ENCODE assay signal across 21 cellular contexts in genomic region chr15:92629276-92629974, GRCh38. TPM values are rescaled to one million over a fixed set of nuclear protein-coding genes. Genes with fewer than 3 reads are reported as not detected.
DNase-seq lines count a peak whose midpoint lies in the region; ATAC-seq, FAIRE-seq and TF ChIP-seq lines count a peak whose summit lies in the region.
"Had no signal": no experiment of that assay in that cellular context is flagged by ENCODE, and none has a peak within 500 bp of the region (broad histone marks: within the 10 kb centered on the region; RNA-seq: fewer than 3 reads in every experiment).

No MANE protein-coding gene starts in this region.

- WGBS in GM12878 (ENCODE audit: insufficient coverage, insufficient replicate concordance, low lambda C conversion rate, missing lambda C conversion rate) = 49% methylated on average over 11 of the region's 11 CpGs

- TF ChIP-seq EP300 in GM12878 (IDR thresholded peaks at IDR 0.05; ENCODE audit: borderline replicate concordance in 1 of 2, control insufficient read depth in 1 of 2, low read depth in 2 of 2, low read length in 2 of 2) = no peak

- peaks cover 2 to 17% of the 10 kb centered on the region in 2 experiments; a peak in 2 of 4 replicates for H3K36me3 ChIP-seq in GM12878 (ENCODE audit: control insufficient read depth in 2 of 2, insufficient read depth in 2 of 2, low read length in 1 of 2)
- H3K36me3 ChIP-seq: colonic mucosa, MG63, neutrophil, suprapubic skin, vagina had no signal

- H3K27me3 ChIP-seq in GM12878 (replicated peaks in 1 of 2; ENCODE audit: control insufficient read depth in 2 of 2, insufficient read depth in 2 of 2, low read length in 1 of 2) = no peaks in the 10 kb centered on the region
- H3K27me3 ChIP-seq: colonic mucosa, MG63, neutrophil, suprapubic skin, vagina had no signal

- H3K79me2 ChIP-seq in GM12878 (ENCODE audit: control insufficient read depth, insufficient read depth, low read length) = peaks cover 3% of the 10 kb centered on the region; the same call in 1 of the 2 replicates

- no peak overlapping the region for H3K4me3 ChIP-seq in GM12878
- H3K4me3 ChIP-seq: colonic mucosa, MG63, suprapubic skin, vagina had no signal

- peaks cover 31% of the 10 kb centered on the region for H3K4me1 ChIP-seq in GM12878 (ENCODE audit: control insufficient read depth, insufficient read depth, low read length)
- H3K4me1 ChIP-seq: colonic mucosa had no signal

- no peaks in the 10 kb centered on the region for H3K36me3 Mint-ChIP-seq in activated naive CD4-positive, alpha-beta T cell treated with anti-CD3 and anti-CD28 coated beads, Interleukin-2, amount 50 U/mL, for 24 hours
- H3K36me3 Mint-ChIP-seq in stimulated activated effector memory CD8-positive, alpha-beta T cell treated with anti-CD3 and anti-CD28 coated beads, Interleukin-12 subunit alpha, Interleukin-12 subunit beta, amount 100 ng/mL, for 72 hours = no peaks in the 10 kb centered on the region
- H3K36me3 Mint-ChIP-seq: CD4-positive, CD25-positive, alpha-beta regulatory T cell had no signal

- H4K20me1 ChIP-seq in GM12878 (ENCODE audit: control insufficient read depth, insufficient read depth) = no peaks in the 10 kb centered on the region

- ATAC-seq in HG02610 (IDR thresholded peaks at IDR 0.05; ENCODE audit: unreplicated experiment) = peak; percentile 25
- ATAC-seq in GM12878 = peak; percentile 16; the same call in 2 of the 3 replicates
- peak; percentile 27 for ATAC-seq in stimulated activated effector memory CD8-positive, alpha-beta T cell treated with anti-CD3 and anti-CD28 coated beads, Interleukin-12 subunit alpha, Interleukin-12 subunit beta, amount 100 ng/mL, for 72 hours
- ATAC-seq: effector memory CD8-positive, alpha-beta T cell had no signal

- TF ChIP-seq RAD21 in GM12878 (IDR thresholded peaks at IDR 0.05; ENCODE audit: insufficient read depth, low read depth, low read length) = no peak

- H3K27me3 Mint-ChIP-seq in activated naive CD4-positive, alpha-beta T cell treated with anti-CD3 and anti-CD28 coated beads, Interleukin-2, amount 50 U/mL, for 24 hours = no peaks in the 10 kb centered on the region
- H3K27me3 Mint-ChIP-seq: CD4-positive, CD25-positive, alpha-beta regulatory T cell had no signal

- no peak overlapping the region for H3K9ac ChIP-seq in GM12878 (ENCODE audit: control insufficient read depth, insufficient read depth, low read length)

- no peak for DNase-seq in activated naive CD4-positive, alpha-beta T cell treated with anti-CD3 and anti-CD28 coated beads, Interleukin-2, amount 50 U/mL, for 16 hours
- DNase-seq in GM12878 (ENCODE audit: low read depth, low spot score) = no peak
- DNase-seq in stimulated activated effector memory CD8-positive, alpha-beta T cell treated with anti-CD3 and anti-CD28 coated beads, Interleukin-12 subunit alpha, Interleukin-12 subunit beta, amount 100 ng/mL, for 72 hours (ENCODE audit: low spot score in 2 of 2) = no peak
- DNase-seq in NCI-H226 = no peak
- no peak for DNase-seq in Kasumi-1 (lab: John Stamatoyannopoulos, UW)
- DNase-seq: activated T-cell treated with anti-CD3 and anti-CD28 coated beads, Interleukin-2, amount 50 U/mL, for 48 hours; CD4-positive, CD25-positive, alpha-beta regulatory T cell; colonic mucosa; effector memory CD8-positive, alpha-beta T cell; H7; IMR-90; kidney glomerular epithelial cell; MG63; NCI-H1417 treated with DMSO at 0.1 percent for 48 hours; NCI-H510A had no signal

- H2AFZ ChIP-seq in GM12878 (ENCODE audit: control insufficient read depth, low read depth, low read length) = no peak overlapping the region

- no TSS peak for BruUV-seq in GM12878 (replicated peaks; lab: Mats Ljungman, UMichigan)

- H3K9me3 ChIP-seq in GM12878 (replicated peaks; ENCODE audit: control insufficient read depth, insufficient read depth, low read length) = peaks cover 14% of the 10 kb centered on the region; the same call in 2 of the 3 replicates
- H3K9me3 ChIP-seq: colonic mucosa, MG63, neutrophil, suprapubic skin, vagina had no signal

- no peak for TF ChIP-seq POLR2A in GM12878 (IDR thresholded peaks at IDR 0.05; ENCODE audit: low read depth, low read length)

- H3K27ac Mint-ChIP-seq in activated naive CD4-positive, alpha-beta T cell treated with anti-CD3 and anti-CD28 coated beads, Interleukin-2, amount 50 U/mL, for 24 hours = peak overlapping the region; percentile 14
- no peak overlapping the region for H3K27ac Mint-ChIP-seq in stimulated activated effector memory CD8-positive, alpha-beta T cell treated with anti-CD3 and anti-CD28 coated beads, Interleukin-12 subunit alpha, Interleukin-12 subunit beta, amount 100 ng/mL, for 72 hours
- H3K27ac Mint-ChIP-seq: CD4-positive, CD25-positive, alpha-beta regulatory T cell; effector memory CD8-positive, alpha-beta T cell; T-helper 1 cell treated with Interleukin-12 subunit alpha and Interleukin-12 subunit beta and Interleukin-4 antibody, amounts not matched to agents 30 μg/mL and 1 μg/mL, for 36 hours had no signal

- in situ Hi-C loops in GM12878 (cut with MboI) = no loop called here

- H3K4me3 Mint-ChIP-seq in activated naive CD4-positive, alpha-beta T cell treated with anti-CD3 and anti-CD28 coated beads, Interleukin-2, amount 50 U/mL, for 24 hours = no peak overlapping the region
- H3K4me3 Mint-ChIP-seq in stimulated activated effector memory CD8-positive, alpha-beta T cell treated with anti-CD3 and anti-CD28 coated beads, Interleukin-12 subunit alpha, Interleukin-12 subunit beta, amount 100 ng/mL, for 72 hours = no peak overlapping the region
- H3K4me3 Mint-ChIP-seq: CD4-positive, CD25-positive, alpha-beta regulatory T cell; effector memory CD8-positive, alpha-beta T cell; T-helper 1 cell treated with Interleukin-12 subunit alpha and Interleukin-12 subunit beta and Interleukin-4 antibody, amounts not matched to agents 30 μg/mL and 1 μg/mL, for 36 hours had no signal

- no peak overlapping the region for H3K4me2 ChIP-seq in GM12878 (ENCODE audit: control insufficient read depth, insufficient read depth)

- RAD21 ChIA-PET in GM12878 (lab: Charles Lee; ENCODE audit: unreplicated experiment) = interaction anchor here (1.1 kb wide), 1 partner anchor 35 kb away, joined by 3 read pairs; no protein-coding TSS in a partner anchor

- no peak overlapping the region; the same call in 1 of the 2 replicates for H3K27ac ChIP-seq in GM12878 (ENCODE audit: control insufficient read depth, insufficient read depth)
- H3K27ac ChIP-seq: colonic mucosa, neutrophil, suprapubic skin, vagina had no signal

- intact Hi-C loops in GM12878 (cut with micrococcal nuclease; ENCODE audit: unreplicated experiment) = no loop called here

- SMC1A ChIA-PET in GM12878 (lab: Charles Lee; ENCODE audit: uncharacterized antibody, unreplicated experiment) = interaction anchor here (0.6 to 1.6 kb wide), 6 partner anchors 17 to 85 kb away, joined by 3 to 5 read pairs (median 4); partner anchors contain the start of gene FAM174B

- H3K4me1 Mint-ChIP-seq in activated naive CD4-positive, alpha-beta T cell treated with anti-CD3 and anti-CD28 coated beads, Interleukin-2, amount 50 U/mL, for 24 hours = peaks cover 9% of the 10 kb centered on the region
- H3K4me1 Mint-ChIP-seq in stimulated activated effector memory CD8-positive, alpha-beta T cell treated with anti-CD3 and anti-CD28 coated beads, Interleukin-12 subunit alpha, Interleukin-12 subunit beta, amount 100 ng/mL, for 72 hours = peaks cover 20% of the 10 kb centered on the region

- no peaks in the 10 kb centered on the region for H3K9me3 Mint-ChIP-seq in activated naive CD4-positive, alpha-beta T cell treated with anti-CD3 and anti-CD28 coated beads, Interleukin-2, amount 50 U/mL, for 24 hours
- no peaks in the 10 kb centered on the region for H3K9me3 Mint-ChIP-seq in stimulated activated effector memory CD8-positive, alpha-beta T cell treated with anti-CD3 and anti-CD28 coated beads, Interleukin-12 subunit alpha, Interleukin-12 subunit beta, amount 100 ng/mL, for 72 hours
- H3K9me3 Mint-ChIP-seq: effector memory CD8-positive, alpha-beta T cell; T-helper 1 cell treated with Interleukin-12 subunit alpha and Interleukin-12 subunit beta and Interleukin-4 antibody, amounts not matched to agents 30 μg/mL and 1 μg/mL, for 36 hours had no signal

- no peak for TF ChIP-seq CTCF in GM12878 (IDR thresholded peaks at IDR 0.05 in 2 of 3, conservative IDR thresholded peaks at IDR 0.05 in 1 of 3; ENCODE audit: control insufficient read depth in 2 of 3, extremely low read depth in 1 of 3, insufficient read depth in 1 of 3, low read depth in 3 of 3, low read length in 3 of 3)

- POLR2A ChIA-PET in GM12878 (lab: Charles Lee) = interaction anchor here (0.6 to 1.4 kb wide), 2 partner anchors 35 to 63 kb away, joined by 3 to 6 read pairs; no protein-coding TSS in a partner anchor

- CTCF ChIA-PET in GM12878 (lab: Yijun Ruan, JAX) = interaction anchor here (1.2 to 1.6 kb wide), 5 partner anchors 16 to 108 kb away, joined by 3 to 4 read pairs (median 3); no protein-coding TSS in a partner anchor

- no peak for FAIRE-seq in GM12878 (lab: Jason Lieb, UNC)

TF ChIP-seq in GM12878, 131 proteins besides CTCF, POLR2A, EP300 and RAD21 (continues in another document):
- no peak for TF ChIP-seq BRCA1 (IDR thresholded peaks at IDR 0.05; ENCODE audit: low read depth, low read length)

RNA-seq across cellular contexts. Expression of gene FAM174B, which starts 26.1 kb away (rescaled TPM):
- 19.8 and 20.0 TPM in 2 replicates for total RNA-seq in GM12878 (2013; cell fraction: nucleolus; rRNA removed)
- total RNA-seq in GM12878 (2014; rRNA removed) (3.0 and 4.1 TPM in 2 replicates), GM12878 (2014; rRNA removed; fragmentation: Illumina TruSeq; extraction: Trizol) (2.8 and 3.9 TPM in 2 replicates), GM12878 (2021) (8.0 and 10.7 TPM in 2 replicates)
- 11.6 TPM for polyA plus RNA-seq in GM12878 (2011; ENCODE audit: low read depth)
- polyA plus RNA-seq in GM12878 (2011; rRNA removed) (12.1 and 15.9 TPM in 2 replicates), GM12878 (2014; fragmentation: Illumina TruSeq; extraction: Trizol) (6.6 and 7.0 TPM in 2 replicates), GM12878 (2014; fragmentation: Nextera tagmentation; extraction: Ambion mirVana) (1 to 10 TPM in 1 of 2 experiments, under 1 TPM in 1; 0.71 to 2.4 TPM), GM12878 (2014; rRNA removed) (4.3 and 5.3 TPM in 2 replicates), GM12878 (2016; fragmentation: Nextera tagmentation; extraction: Ambion mirVana) (1 to 10 TPM; 4.1 to 6.5 TPM)
- polyA plus RNA-seq in GM12878 (2011; cell fraction: cytosol; rRNA removed) = 12.6 and 20.8 TPM in 2 replicates
- polyA plus RNA-seq in GM12878 (2011; cell fraction: nucleus; rRNA removed) = 5.0 and 7.8 TPM in 2 replicates
- 27.8 and 39.8 TPM in 2 replicates for polyA plus RNA-seq in GM12878 (2012)
- 20.9 and 22.8 TPM in 2 replicates for polyA minus RNA-seq in GM12878 (2011; rRNA and poly(A)+ RNA removed)
- polyA minus RNA-seq in GM12878 (2011; cell fraction: cytosol; rRNA and poly(A)+ RNA removed) = 5.3 and 10.3 TPM in 2 replicates
- polyA minus RNA-seq in GM12878 (2011; cell fraction: nucleus; rRNA and poly(A)+ RNA removed) = 7.4 and 21.9 TPM in 2 replicates
